In the genomic region with DNA sequence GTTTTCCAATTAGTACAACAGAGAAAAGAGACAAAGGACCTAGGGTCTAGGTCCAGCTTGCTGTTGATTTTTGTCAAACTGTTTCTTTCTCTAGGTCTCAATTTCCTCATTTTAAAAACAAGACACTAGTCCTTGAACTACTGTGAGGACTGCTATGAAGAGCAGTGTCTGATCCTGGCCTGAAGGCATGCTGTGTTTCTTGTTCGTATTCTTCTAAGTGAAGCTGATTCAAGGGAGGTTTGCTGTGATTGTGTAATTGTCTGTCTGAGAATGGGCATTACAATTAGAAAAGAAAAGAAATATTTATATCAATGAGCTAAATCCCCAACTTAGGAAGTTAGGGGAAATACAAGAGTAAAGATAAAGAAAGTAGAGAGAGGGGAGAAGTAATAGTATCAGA, we compare ENCODE assay signal across 2 cellular contexts.
TF ChIP-seq lines count a peak whose summit lies in the region.

No MANE protein-coding gene starts in this region.

TF ChIP-seq in SK-N-SH, 30 proteins besides CTCF, POLR2A, EP300 and RAD21 (continued from another document):
- TF ChIP-seq, protein P1, sequence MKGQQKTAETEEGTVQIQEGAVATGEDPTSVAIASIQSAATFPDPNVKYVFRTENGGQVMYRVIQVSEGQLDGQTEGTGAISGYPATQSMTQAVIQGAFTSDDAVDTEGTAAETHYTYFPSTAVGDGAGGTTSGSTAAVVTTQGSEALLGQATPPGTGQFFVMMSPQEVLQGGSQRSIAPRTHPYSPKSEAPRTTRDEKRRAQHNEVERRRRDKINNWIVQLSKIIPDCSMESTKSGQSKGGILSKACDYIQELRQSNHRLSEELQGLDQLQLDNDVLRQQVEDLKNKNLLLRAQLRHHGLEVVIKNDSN (IDR thresholded peaks at IDR 0.05; ENCODE audit: borderline replicate concordance, low read depth): no peak
- TF ChIP-seq TEAD4 (IDR thresholded peaks at IDR 0.05; ENCODE audit: borderline replicate concordance, insufficient read depth) (no peak), FOXJ3 (CRISPR knock-in tag; IDR thresholded peaks at IDR 0.05) (no peak), GABPA (IDR thresholded peaks at IDR 0.05; ENCODE audit: low read depth) (no peak), RFX5 (IDR thresholded peaks at IDR 0.05; ENCODE audit: low read length) (no peak), MXI1 (IDR thresholded peaks at IDR 0.05; ENCODE audit: low read depth, low read length) (no peak), CHD2 (IDR thresholded peaks at IDR 0.05; ENCODE audit: low read length, partially characterized antibody) (no peak), POLR2AphosphoS5 (IDR thresholded peaks at IDR 0.05; ENCODE audit: low read depth, low read length) (no peak), EZH2phosphoT487 (IDR thresholded peaks at IDR 0.05; ENCODE audit: borderline replicate concordance, low read depth) (no peak)
TF ChIP-seq in SK-N-SH: peak in this region for 0.

TF ChIP-seq in SK-N-SH treated with all-trans-retinoic acid at 6 μM for 48 hours, 23 proteins besides CTCF, POLR2A, EP300 and RAD21 (continued from another document):
- TF ChIP-seq, protein P2, sequence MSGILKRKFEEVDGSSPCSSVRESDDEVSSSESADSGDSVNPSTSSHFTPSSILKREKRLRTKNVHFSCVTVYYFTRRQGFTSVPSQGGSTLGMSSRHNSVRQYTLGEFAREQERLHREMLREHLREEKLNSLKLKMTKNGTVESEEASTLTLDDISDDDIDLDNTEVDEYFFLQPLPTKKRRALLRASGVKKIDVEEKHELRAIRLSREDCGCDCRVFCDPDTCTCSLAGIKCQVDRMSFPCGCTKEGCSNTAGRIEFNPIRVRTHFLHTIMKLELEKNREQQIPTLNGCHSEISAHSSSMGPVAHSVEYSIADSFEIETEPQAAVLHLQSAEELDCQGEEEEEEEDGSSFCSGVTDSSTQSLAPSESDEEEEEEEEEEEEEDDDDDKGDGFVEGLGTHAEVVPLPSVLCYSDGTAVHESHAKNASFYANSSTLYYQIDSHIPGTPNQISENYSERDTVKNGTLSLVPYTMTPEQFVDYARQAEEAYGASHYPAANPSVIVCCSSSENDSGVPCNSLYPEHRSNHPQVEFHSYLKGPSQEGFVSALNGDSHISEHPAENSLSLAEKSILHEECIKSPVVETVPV (CRISPR knock-in tag; IDR thresholded peaks at IDR 0.05): no peak
- TF ChIP-seq CSDC2 (CRISPR knock-in tag; IDR thresholded peaks at IDR 0.05): no peak
- TF ChIP-seq OSR1 (CRISPR knock-in tag; IDR thresholded peaks at IDR 0.05): no peak
- TF ChIP-seq ISL1 (CRISPR knock-in tag; IDR thresholded peaks at IDR 0.05): no peak
- no peak for TF ChIP-seq CREB5 (CRISPR knock-in tag; IDR thresholded peaks at IDR 0.05; ENCODE audit: low read depth)
- TF ChIP-seq SNAI2 (CRISPR knock-in tag; IDR thresholded peaks at IDR 0.05): no peak
- no peak for TF ChIP-seq PPARA (CRISPR knock-in tag; IDR thresholded peaks at IDR 0.05; ENCODE audit: borderline replicate concordance)
- TF ChIP-seq TOX (CRISPR knock-in tag; IDR thresholded peaks at IDR 0.05; ENCODE audit: borderline replicate concordance): no peak
